Comparison of ENCODE assay signal across 1 cellular context in genomic region chr12:2806700-2807099, GRCh38.
TF ChIP-seq lines count a peak whose summit lies in the region.

No MANE protein-coding gene starts in this region.

TF ChIP-seq in HEK293, 187 proteins besides CTCF, POLR2A, EP300 and RAD21 (continued from another document):
- TF ChIP-seq ZNF362 (tag by site-specific recombination; IDR thresholded peaks at IDR 0.05) (peak; percentile 71; the same call in 1 of the 2 replicates), ZNF324 (tag by site-specific recombination; IDR thresholded peaks at IDR 0.05) (no peak), ZNF311 (tag by site-specific recombination; IDR thresholded peaks at IDR 0.05; ENCODE audit: borderline replicate concordance) (no peak), ZNF280C (tag by site-specific recombination; IDR thresholded peaks at IDR 0.05) (no peak), ZNF777 (tag by site-specific recombination; IDR thresholded peaks at IDR 0.05; ENCODE audit: borderline replicate concordance) (no peak), ZNF221 (tag by site-specific recombination; IDR thresholded peaks at IDR 0.05; ENCODE audit: borderline replicate concordance) (no peak), ZNF138 (tag by site-specific recombination; IDR thresholded peaks at IDR 0.05; ENCODE audit: borderline replicate concordance) (no peak), RBAK (tag by site-specific recombination; IDR thresholded peaks at IDR 0.05) (no peak), ZNF184 (tag by site-specific recombination; IDR thresholded peaks at IDR 0.05) (no peak), ZNF133 (tag by site-specific recombination; IDR thresholded peaks at IDR 0.05) (no peak), ZNF776 (tag by site-specific recombination; IDR thresholded peaks at IDR 0.05; ENCODE audit: borderline replicate concordance) (no peak), ZNF16 (tag by site-specific recombination; IDR thresholded peaks at IDR 0.05; ENCODE audit: low read depth) (no peak), ZNF768 (tag by site-specific recombination; IDR thresholded peaks at IDR 0.05) (no peak)
- TF ChIP-seq, protein P1, sequence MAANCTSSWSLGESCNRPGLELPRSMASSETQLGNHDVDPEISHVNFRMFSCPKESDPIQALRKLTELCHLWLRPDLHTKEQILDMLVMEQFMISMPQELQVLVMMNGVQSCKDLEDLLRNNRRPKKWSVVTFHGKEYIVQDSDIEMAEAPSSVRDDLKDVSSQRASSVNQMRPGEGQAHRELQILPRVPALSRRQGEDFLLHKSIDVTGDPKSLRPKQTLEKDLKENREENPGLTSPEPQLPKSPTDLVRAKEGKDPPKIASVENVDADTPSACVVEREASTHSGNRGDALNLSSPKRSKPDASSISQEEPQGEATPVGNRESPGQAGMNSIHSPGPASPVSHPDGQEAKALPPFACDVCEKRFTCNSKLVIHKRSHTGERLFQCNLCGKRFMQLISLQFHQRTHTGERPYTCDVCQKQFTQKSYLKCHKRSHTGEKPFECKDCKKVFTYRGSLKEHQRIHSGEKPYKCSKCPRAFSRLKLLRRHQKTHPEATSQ (tag by site-specific recombination; IDR thresholded peaks at IDR 0.05) = 0 out of 2 replicates have a peak, but pooled peaks have one; percentile 52
TF ChIP-seq in HEK293: peak in this region for 6.
